In genomic region chr14:89293349-89293916, GRCh38 we compare ENCODE assay signal across 19 cellular contexts.
DNase-seq lines count a peak whose midpoint lies in the region; ATAC-seq and TF ChIP-seq lines count a peak whose summit lies in the region.
"Had no signal": no experiment of that assay in that cellular context is flagged by ENCODE, and none has a peak within 500 bp of the region (broad histone marks: within the 10 kb centered on the region; RNA-seq: fewer than 3 reads in every experiment).

No MANE protein-coding gene starts in this region.

- no peak overlapping the region for H2AK5ac ChIP-seq in H9 (ENCODE audit: insufficient read length, low read length)

- H3K79me2 ChIP-seq in H9 (ENCODE audit: insufficient read depth, low read length): peaks cover 17% of the 10 kb centered on the region; the same call in 1 of the 2 replicates

- peak overlapping the region; percentile 15 for H3K4me2 ChIP-seq in H9 (ENCODE audit: insufficient read depth, insufficient read length, low read length)

- H3K27me3 ChIP-seq in H9 (ENCODE audit: insufficient read depth, low read length) (no peaks in the 10 kb centered on the region), iPS DF 6.9 (ENCODE audit: control insufficient read depth, insufficient read depth, low read length) (no peaks in the 10 kb centered on the region), ovary (no peaks in the 10 kb centered on the region), sigmoid colon (no peaks in the 10 kb centered on the region)

- DNase-seq in H9: peak; percentile 80
- DNase-seq in WTC11 (ENCODE audit: low spot score): peak; percentile 52
- DNase-seq in iPS DF 6.9 (ENCODE audit: low read depth, low spot score): peak; percentile 67
- peak in 3 of 5 donors; percentile 43 to 72 (median 45) for DNase-seq in ovary
- DNase-seq in sigmoid colon: no peak
- no peak for DNase-seq in NCI-H1092 (lab: John Stamatoyannopoulos, UW)
- no peak for DNase-seq in middle frontal gyrus (ENCODE audit: extremely low spot score, low spot score)
- DNase-seq: activated CD4-positive, alpha-beta T cell treated with anti-CD3 and anti-CD28 coated beads, Interleukin-2, amount 50 U/mL, for 1 hour; activated naive CD4-positive, alpha-beta T cell treated with anti-CD3 and anti-CD28 coated beads for 36 hours; dermis blood vessel endothelial cell; erythroblast; GDM1; KG1; kidney glomerular epithelial cell; NCI-H1048; NCI-H524; substantia nigra had no signal

- H4K20me1 ChIP-seq in H9 (ENCODE audit: control insufficient read depth, insufficient read depth, insufficient read length): no peaks in the 10 kb centered on the region

- no peak overlapping the region for H3T11ph ChIP-seq in H9 (ENCODE audit: low read length)

- H3K27ac Mint-ChIP-seq in H9 (peak overlapping the region; percentile 92 to 98 (median 97)), WTC11 (peak overlapping the region; percentile 96)
- H3K27ac Mint-ChIP-seq: activated naive CD4-positive, alpha-beta T cell treated with anti-CD3 and anti-CD28 coated beads for 36 hours had no signal

- H3K36me3 Mint-ChIP-seq in H9 (ENCODE audit: insufficient read depth in 1 of 3, low read depth in 3 of 3) (peaks cover 30 to 38% (median 30%) of the 10 kb centered on the region in 3 experiments), WTC11 (peaks cover 28% of the 10 kb centered on the region)

- no peaks in the 10 kb centered on the region for H3K27me3 Mint-ChIP-seq in H9 (ENCODE audit: low read depth)
- H3K27me3 Mint-ChIP-seq in WTC11 (ENCODE audit: low read depth): no peaks in the 10 kb centered on the region
- H3K27me3 Mint-ChIP-seq: B cell had no signal

- TF ChIP-seq EP300 in ovary (IDR thresholded peaks at IDR 0.05): no peak
- TF ChIP-seq EP300 in sigmoid colon (IDR thresholded peaks at IDR 0.05): no peak

- no peaks in the 10 kb centered on the region; a peak in 2 of 5 replicates for H3K9me3 Mint-ChIP-seq in H9
- no peaks in the 10 kb centered on the region for H3K9me3 Mint-ChIP-seq in WTC11
- H3K9me3 Mint-ChIP-seq: activated naive CD4-positive, alpha-beta T cell treated with anti-CD3 and anti-CD28 coated beads for 36 hours had no signal

- H3K4ac ChIP-seq in H9 (ENCODE audit: low read depth, low read length): no peak overlapping the region

- H3K4me1 ChIP-seq in H9 (ENCODE audit: insufficient read depth, low read length): peaks cover 24% of the 10 kb centered on the region; the same call in 1 of the 2 replicates
- peaks cover 20% of the 10 kb centered on the region for H3K4me1 ChIP-seq in iPS DF 6.9 (ENCODE audit: control insufficient read depth, insufficient read depth, low read length)
- H3K4me1 ChIP-seq in ovary (ENCODE audit: insufficient read depth): peaks cover 17% of the 10 kb centered on the region
- peaks cover 0 to 15% (median 3%) of the 10 kb centered on the region in 4 donors for H3K4me1 ChIP-seq in sigmoid colon

- peaks cover 67 to 73% of the 10 kb centered on the region in 2 experiments for H3K4me1 Mint-ChIP-seq in H9
- peaks cover 85% of the 10 kb centered on the region for H3K4me1 Mint-ChIP-seq in WTC11

- H3K23me2 ChIP-seq in H9 (ENCODE audit: insufficient read length, low read depth, low read length, poor library complexity, severe bottlenecking): no peaks in the 10 kb centered on the region

- H3K4me3 Mint-ChIP-seq in H9 (peak overlapping the region in 1 of 2 experiments; percentile 48; a peak in 4 of 5 replicates), WTC11 (peak overlapping the region; percentile 21)
- H3K4me3 Mint-ChIP-seq: activated naive CD4-positive, alpha-beta T cell treated with anti-CD3 and anti-CD28 coated beads for 36 hours; B cell had no signal

- H3K14ac ChIP-seq in H9 (ENCODE audit: insufficient read depth, low read length): 0 out of 2 replicates have a peak overlapping the region, but pooled peaks have one; percentile 27

- WGBS in H9 (ENCODE audit: extremely low coverage, insufficient read length, low lambda C conversion rate): no CpG with 5 or more reads among the region's 5 CpGs
- no CpG with 5 or more reads among the region's 5 CpGs for WGBS in iPS DF 6.9 (ENCODE audit: insufficient coverage, insufficient read length)
- 46 to 59% (median 53%) methylated on average over 5 of the region's 5 CpGs for WGBS in ovary, 3 donors
- 88 to 95% methylated on average over 5 of the region's 5 CpGs for WGBS in sigmoid colon, 2 donors

- no peak overlapping the region for H4K91ac ChIP-seq in H9 (ENCODE audit: insufficient read length, low read depth, low read length)

- H3K9me3 ChIP-seq in H9 (ENCODE audit: control insufficient read depth, low read depth, low read length) (no peaks in the 10 kb centered on the region), iPS DF 6.9 (ENCODE audit: control insufficient read depth, insufficient read depth, low read length) (no peaks in the 10 kb centered on the region), ovary (no peaks in the 10 kb centered on the region), sigmoid colon (no peaks in the 10 kb centered on the region)

- H3K9ac ChIP-seq in H9 (ENCODE audit: extremely low read depth, insufficient read length, low read length): no peak overlapping the region

- ATAC-seq in WTC11: peak; percentile 71

- no peak overlapping the region for H2BK15ac ChIP-seq in H9 (ENCODE audit: low read depth, low read length)

- H2BK12ac ChIP-seq in H9 (ENCODE audit: insufficient read length, low read depth, low read length): no peak overlapping the region

- no peak overlapping the region for H4K8ac ChIP-seq in H9 (replicated peaks; ENCODE audit: insufficient read length, low read depth, low read length)

- no peak overlapping the region for H3K56ac ChIP-seq in H9 (ENCODE audit: insufficient read length, low read depth, low read length)

- H2BK5ac ChIP-seq in H9 (ENCODE audit: insufficient read length, low read length): no peak overlapping the region

- H3K36me3 ChIP-seq in iPS DF 6.9 (ENCODE audit: control insufficient read depth, insufficient read depth, low read length): no peaks in the 10 kb centered on the region
- no peaks in the 10 kb centered on the region for H3K36me3 ChIP-seq in ovary
- H3K36me3 ChIP-seq in sigmoid colon: no peaks in the 10 kb centered on the region

- peak overlapping the region; percentile 50 for H3K18ac ChIP-seq in H9 (ENCODE audit: insufficient read length, low read depth, low read length)

- CTCF ChIA-PET in WTC11 (lab: Charles Lee): interaction anchor here (0.9 kb wide), 1 partner anchor 11 kb away, joined by 4 read pairs; no protein-coding TSS in a partner anchor

- TF ChIP-seq POLR2A in ovary (IDR thresholded peaks at IDR 0.05) (no peak), sigmoid colon (IDR thresholded peaks at IDR 0.05) (no peak)

- no peak overlapping the region for H4K5ac ChIP-seq in H9 (ENCODE audit: insufficient read length, low read depth, low read length)

- intact Hi-C loops in ovary (cut with DNase I) (no loop called here), sigmoid colon (cut with DNase I) (no loop called here)

- TF ChIP-seq CTCF in H9 (conservative IDR thresholded peaks at IDR 0.05) (no peak), WTC11 (IDR thresholded peaks at IDR 0.05) (no peak), ovary (IDR thresholded peaks at IDR 0.05) (no peak), sigmoid colon (IDR thresholded peaks at IDR 0.05) (no peak)

- peaks cover 5% of the 10 kb centered on the region for H3K79me1 ChIP-seq in H9 (ENCODE audit: insufficient read depth, low read depth, low read length, poor library complexity, severe bottlenecking)

- H2BK20ac ChIP-seq in H9 (ENCODE audit: low read depth, low read length, poor library complexity, severe bottlenecking): no peak overlapping the region

- no peak overlapping the region for H2AFZ ChIP-seq in H9 (ENCODE audit: low read length)

- H3K27ac ChIP-seq in H9 (ENCODE audit: insufficient read length, low read depth, low read length) (peak overlapping the region; percentile 92), iPS DF 6.9 (ENCODE audit: low read length) (no peak overlapping the region), ovary (no peak overlapping the region), sigmoid colon (no peak overlapping the region)
- H3K27ac ChIP-seq: SK-N-MC had no signal

- H2BK120ac ChIP-seq in H9 (ENCODE audit: low read depth, low read length, poor library complexity, severe bottlenecking): no peak overlapping the region

- no peak overlapping the region for H3K23ac ChIP-seq in H9 (ENCODE audit: insufficient read length, low read depth, low read length)

- POLR2A ChIA-PET in WTC11 (lab: Charles Lee): interaction anchor here (0.9 kb wide), 1 partner anchor 10 kb away, joined by 5 read pairs; no protein-coding TSS in a partner anchor

- no peak overlapping the region for H3K4me3 ChIP-seq in iPS DF 6.9 (ENCODE audit: low read length)
- no peak overlapping the region for H3K4me3 ChIP-seq in ovary
- H3K4me3 ChIP-seq in sigmoid colon: no peak overlapping the region
- H3K4me3 ChIP-seq: SK-N-MC had no signal

TF ChIP-seq in WTC11, 78 proteins besides CTCF, POLR2A, EP300 and RAD21 (continues in another document):
- TF ChIP-seq AR (CRISPR knock-in tag; IDR thresholded peaks at IDR 0.05) (no peak), MAX (CRISPR knock-in tag; IDR thresholded peaks at IDR 0.05) (peak; percentile 21; the same call in 1 of the 2 replicates)

Comparison
In these comparisons a context has a peak if more than half of its experiments do, and no peak if none do; other contexts are left out.
1. DNase-seq: peak in H9 (single experiment), WTC11 (single experiment), iPS DF 6.9 (single experiment) and ovary (3 of 5); none in sigmoid colon (single experiment), NCI-H1092 (single experiment) and middle frontal gyrus (single experiment).